In the genomic region with DNA sequence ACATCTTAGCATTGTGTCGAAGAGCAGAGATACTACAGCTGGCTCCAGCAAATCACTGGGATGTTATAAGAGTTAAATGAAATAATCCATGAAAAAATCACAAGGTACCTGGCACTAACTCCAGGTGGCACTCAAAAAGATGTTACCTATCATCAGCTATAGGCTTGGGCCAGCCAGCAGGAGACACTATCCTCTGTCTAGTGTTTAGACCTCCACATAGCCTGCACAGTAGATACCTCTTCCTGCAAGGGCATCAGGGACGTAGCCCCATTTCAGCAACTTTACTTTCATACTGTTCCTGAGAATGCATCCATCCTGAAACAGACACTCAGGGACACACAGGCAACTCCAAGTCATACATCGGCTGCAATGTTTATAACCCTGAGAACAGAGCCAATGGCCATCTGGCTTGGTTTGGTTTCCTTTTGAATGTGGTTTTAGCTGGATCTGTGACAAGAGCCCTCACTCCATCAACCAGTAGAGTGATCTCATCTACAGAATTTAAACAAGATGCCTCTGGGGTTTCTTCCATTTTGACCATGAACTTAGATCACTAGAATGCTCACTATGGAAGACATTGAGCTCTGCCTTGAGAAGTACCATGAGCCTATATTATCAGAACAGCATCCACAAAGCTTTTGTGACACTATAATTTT, we compare ENCODE assay signal across 11 cellular contexts.
DNase-seq lines count a peak whose midpoint lies in the region; ATAC-seq and TF ChIP-seq lines count a peak whose summit lies in the region.
"Had no signal": no experiment of that assay in that cellular context is flagged by ENCODE, and none has a peak within 500 bp of the region (broad histone marks: within the 10 kb centered on the region; RNA-seq: fewer than 3 reads in every experiment).

No MANE protein-coding gene starts in this region.

- no peak overlapping the region for H3K27ac Mint-ChIP-seq in activated T-cell treated with anti-CD3 and anti-CD28 coated beads, Interleukin-2, amount 50 U/mL, for 72 hours
- H3K27ac Mint-ChIP-seq in activated T-cell treated with anti-CD3 and anti-CD28 coated beads, Interleukin-2, amount 50 U/mL, for 24 hours = no peak overlapping the region

- TF ChIP-seq CTCF in IMR-90 (conservative IDR thresholded peaks at IDR 0.05; ENCODE audit: low read depth, low read length) = no peak
- no peak for TF ChIP-seq CTCF in thyroid gland (IDR thresholded peaks at IDR 0.05)

- H3K4me3 ChIP-seq in IMR-90 (ENCODE audit: insufficient read depth, low read depth, low read length) = no peak overlapping the region
- no peak overlapping the region for H3K4me3 ChIP-seq in thyroid gland (replicated peaks in 1 of 3)
- H3K4me3 ChIP-seq: A549 had no signal

- peaks cover 0 to 2% of the 10 kb centered on the region in 2 donors for H3K36me3 Mint-ChIP-seq in activated T-cell treated with anti-CD3 and anti-CD28 coated beads, Interleukin-2, amount 50 U/mL, for 72 hours (ENCODE audit: insufficient read depth in 2 of 2)
- H3K36me3 Mint-ChIP-seq in activated T-cell treated with anti-CD3 and anti-CD28 coated beads, Interleukin-2, amount 50 U/mL, for 24 hours (ENCODE audit: low read depth) = no peaks in the 10 kb centered on the region

- H3K56ac ChIP-seq in IMR-90 (ENCODE audit: extremely low read depth, insufficient read depth, low read length) = peak overlapping the region; percentile 58; the same call in 1 of the 2 replicates

- H3K9ac ChIP-seq in IMR-90 (ENCODE audit: low read depth, low read length) = no peak overlapping the region

- dilution Hi-C loops in IMR-90 (cut with HindIII; ENCODE audit: low sequenced_read_pairs, unreplicated experiment) = no loop called here

- H3K36me3 ChIP-seq in IMR-90 (ENCODE audit: control insufficient read depth, insufficient read depth, low read length) = peaks cover 21% of the 10 kb centered on the region
- H3K36me3 ChIP-seq in thyroid gland = peaks cover 3 to 5% of the 10 kb centered on the region in 2 donors

- POLR2A ChIA-PET in IMR-90 (lab: Charles Lee; ENCODE audit: unreplicated experiment) = no interaction called here

- H4K91ac ChIP-seq in IMR-90 (ENCODE audit: insufficient read depth, low read depth, low read length) = peak overlapping the region; percentile 74; the same call in 1 of the 2 replicates

- no TSS peak for BruUV-seq in IMR-90 (replicated peaks; lab: Mats Ljungman, UMichigan)

- H3K27ac ChIP-seq in IMR-90 (ENCODE audit: insufficient read depth, low read length) = peak overlapping the region; percentile 73; the same call in 1 of the 2 replicates
- no peak overlapping the region for H3K27ac ChIP-seq in thyroid gland
- H3K27ac ChIP-seq: A549 had no signal

- H2BK15ac ChIP-seq in IMR-90 (ENCODE audit: low read depth, low read length) = peak overlapping the region; percentile 18; the same call in 1 of the 3 replicates

- H2BK5ac ChIP-seq in IMR-90 (ENCODE audit: low read depth, low read length, poor library complexity, severe bottlenecking) = peak overlapping the region; percentile 81

- 40% methylated on average over 1 of the region's 3 CpGs; no CpG with 5 or more reads in 1 of the 2 experiments for WGBS in IMR-90 (ENCODE audit: extremely low coverage in 2 of 2, insufficient read length in 1 of 2), 2 experiments
- 71 to 86% methylated on average over 3 of the region's 3 CpGs for WGBS in thyroid gland, 2 donors

- H3K4me1 ChIP-seq in IMR-90 (ENCODE audit: control insufficient read depth, insufficient read depth, low read length) (peaks cover 4% of the 10 kb centered on the region), thyroid gland (peaks cover 27 to 34% of the 10 kb centered on the region in 2 donors)
- H3K4me1 ChIP-seq: A549 had no signal

- H3K9me3 ChIP-seq in IMR-90 (ENCODE audit: control insufficient read depth, insufficient read depth, low read length) = no peaks in the 10 kb centered on the region
- H3K9me3 ChIP-seq in thyroid gland = no peaks in the 10 kb centered on the region
- H3K9me3 ChIP-seq: A549 had no signal

- peak overlapping the region in 1 of 2 donors; percentile 45 for H3K4me3 Mint-ChIP-seq in activated T-cell treated with anti-CD3 and anti-CD28 coated beads, Interleukin-2, amount 50 U/mL, for 72 hours
- no peak overlapping the region for H3K4me3 Mint-ChIP-seq in activated T-cell treated with anti-CD3 and anti-CD28 coated beads, Interleukin-2, amount 50 U/mL, for 24 hours

- H3K9me1 ChIP-seq in IMR-90 (ENCODE audit: insufficient read depth, low read length) = peaks cover 3% of the 10 kb centered on the region; the same call in 1 of the 2 replicates

- H3K4me1 Mint-ChIP-seq in activated T-cell treated with anti-CD3 and anti-CD28 coated beads, Interleukin-2, amount 50 U/mL, for 72 hours (ENCODE audit: low read depth) = peaks cover 8% of the 10 kb centered on the region
- peaks cover 11% of the 10 kb centered on the region for H3K4me1 Mint-ChIP-seq in activated T-cell treated with anti-CD3 and anti-CD28 coated beads, Interleukin-2, amount 50 U/mL, for 24 hours (ENCODE audit: low read depth)

- H3K14ac ChIP-seq in IMR-90 (replicated peaks; ENCODE audit: low read depth, low read length) = 0 out of 2 replicates have a peak overlapping the region, but pooled peaks have one; percentile 6

- peak overlapping the region; percentile 62; the same call in 1 of the 2 replicates for H3K4me2 ChIP-seq in IMR-90 (ENCODE audit: low read depth, low read length)
- H3K4me2 ChIP-seq: A549 had no signal

- DNase-seq in activated T-cell treated with anti-CD3 and anti-CD28 coated beads, Interleukin-2, amount 50 U/mL, for 72 hours = no peak
- DNase-seq in activated T-cell treated with anti-CD3 and anti-CD28 coated beads, Interleukin-2, amount 50 U/mL, for 24 hours = no peak
- DNase-seq in IMR-90 (peak; percentile 98), epidermal melanocyte (ENCODE audit: insufficient read length, low spot score) (peak; percentile 76), stromal cell of bone marrow (ENCODE audit: low read depth) (peak; percentile 77), thyroid gland (no peak)
- no peak for DNase-seq in stimulated activated CD8-positive, alpha-beta memory T cell treated with anti-CD3 and anti-CD28 coated beads, Interleukin-4, amount 100 ng/mL, for 48 hours
- DNase-seq in central memory CD4-positive, alpha-beta T cell = no peak
- DNase-seq: cortex of kidney, left ventricle myocardium superior had no signal

- CTCF ChIA-PET in IMR-90 (lab: Yijun Ruan, JAX) = no interaction called here

- peak overlapping the region; percentile 56 for H2BK120ac ChIP-seq in IMR-90 (ENCODE audit: low read depth, low read length)

- intact Hi-C loops in IMR-90 (cut with micrococcal nuclease) (no loop called here), thyroid gland (cut with DNase I) (no loop called here)

- peaks cover 12% of the 10 kb centered on the region for H3K27me3 Mint-ChIP-seq in activated T-cell treated with anti-CD3 and anti-CD28 coated beads, Interleukin-2, amount 50 U/mL, for 72 hours (ENCODE audit: low read depth)
- no peaks in the 10 kb centered on the region for H3K27me3 Mint-ChIP-seq in activated T-cell treated with anti-CD3 and anti-CD28 coated beads, Interleukin-2, amount 50 U/mL, for 24 hours

- H3K27me3 ChIP-seq in IMR-90 (ENCODE audit: control insufficient read depth, insufficient read depth, low read length) (no peaks in the 10 kb centered on the region), thyroid gland (no peaks in the 10 kb centered on the region)

- peaks cover 4 to 13% of the 10 kb centered on the region in 2 experiments; a peak in 3 of 4 replicates for H3K79me1 ChIP-seq in IMR-90 (ENCODE audit: low read depth in 1 of 2, low read length in 2 of 2)

- peak overlapping the region; percentile 47; the same call in 1 of the 2 replicates for H4K5ac ChIP-seq in IMR-90 (ENCODE audit: low read depth, low read length)

- peak overlapping the region; percentile 54 for H3K4ac ChIP-seq in IMR-90 (ENCODE audit: low read depth, low read length)

- H3K23ac ChIP-seq in IMR-90 (ENCODE audit: low read depth, low read length) = no peak overlapping the region

- peak overlapping the region; percentile 19; the same call in 1 of the 2 replicates for H3K18ac ChIP-seq in IMR-90 (ENCODE audit: low read depth, low read length)

- no peaks in the 10 kb centered on the region; the same call in 1 of the 2 replicates for H4K20me1 ChIP-seq in IMR-90 (ENCODE audit: insufficient read depth, low read length)

- peaks cover 0 to 2% of the 10 kb centered on the region in 2 donors for H3K9me3 Mint-ChIP-seq in activated T-cell treated with anti-CD3 and anti-CD28 coated beads, Interleukin-2, amount 50 U/mL, for 72 hours
- H3K9me3 Mint-ChIP-seq in activated T-cell treated with anti-CD3 and anti-CD28 coated beads, Interleukin-2, amount 50 U/mL, for 24 hours = no peaks in the 10 kb centered on the region

- peak overlapping the region; percentile 74 for H2AFZ ChIP-seq in IMR-90 (replicated peaks; ENCODE audit: low read length, poor library complexity)

- peak overlapping the region; percentile 71; the same call in 1 of the 2 replicates for H2AK5ac ChIP-seq in IMR-90 (ENCODE audit: low read depth, low read length)

- H2AK9ac ChIP-seq in IMR-90 (replicated peaks; ENCODE audit: low read depth, low read length, poor library complexity) = no peak overlapping the region

- TF ChIP-seq POLR2A in IMR-90 (IDR thresholded peaks at IDR 0.05; ENCODE audit: low read depth, low read length) = no peak
- no peak for TF ChIP-seq POLR2A in thyroid gland (IDR thresholded peaks at IDR 0.05)

- in situ Hi-C loops in IMR-90 (cut with MboI; ENCODE audit: low sequenced_read_pairs) = no loop called here

- H2BK20ac ChIP-seq in IMR-90 (ENCODE audit: low read depth, low read length) = peak overlapping the region; percentile 77

- peak; percentile 51 to 53 for ATAC-seq in activated T-cell treated with anti-CD3 and anti-CD28 coated beads, Interleukin-2, amount 50 U/mL, for 72 hours (replicated peaks in 1 of 2)
- peak; percentile 96 for ATAC-seq in IMR-90 (ENCODE audit: low read depth)
- ATAC-seq: left ventricle myocardium superior had no signal

- TF ChIP-seq RAD21 in IMR-90 (IDR thresholded peaks at IDR 0.05; ENCODE audit: low read length) = 0 out of 2 replicates have a peak, but pooled peaks have one; percentile 7

- H4K8ac ChIP-seq in IMR-90 (ENCODE audit: low read depth in 2 of 2, low read length in 2 of 2) = peak overlapping the region; percentile 13 to 78; a peak in 3 of 4 replicates

TF ChIP-seq in IMR-90, 13 proteins besides CTCF, POLR2A, EP300 and RAD21:
- TF ChIP-seq MAZ (IDR thresholded peaks at IDR 0.05; ENCODE audit: borderline replicate concordance, low read depth, low read length) = 0 out of 2 replicates have a peak, but pooled peaks have one; percentile 23
- no peak for TF ChIP-seq SMC3 (IDR thresholded peaks at IDR 0.05; ENCODE audit: low read depth, low read length)

Comparison
In these comparisons a context has a peak if more than half of its experiments do, and no peak if none do; other contexts are left out.
1. DNase-seq: peak in IMR-90 (single experiment), epidermal melanocyte (single experiment) and stromal cell of bone marrow (single experiment); none in activated T-cell treated with anti-CD3 and anti-CD28 coated beads, Interleukin-2, amount 50 U/mL, for 72 hours (0 of 2), activated T-cell treated with anti-CD3 and anti-CD28 coated beads, Interleukin-2, amount 50 U/mL, for 24 hours (single experiment), thyroid gland (0 of 2), stimulated activated CD8-positive, alpha-beta memory T cell treated with anti-CD3 and anti-CD28 coated beads, Interleukin-4, amount 100 ng/mL, for 48 hours (single experiment) and central memory CD4-positive, alpha-beta T cell (single experiment).